ENCODE assay signal across 2 cellular contexts in genomic region chr18:32301976-32302743, GRCh38.
A peak's percentile ranks its signal among the peaks of the same experiment; 100 is the strongest.
TF ChIP-seq lines count a peak whose summit lies in the region.

No MANE protein-coding gene starts in this region.

TF ChIP-seq in SK-N-SH, 30 proteins besides CTCF, POLR2A, EP300 and RAD21 (continued from another document and continues in another):
- TF ChIP-seq, protein P1, sequence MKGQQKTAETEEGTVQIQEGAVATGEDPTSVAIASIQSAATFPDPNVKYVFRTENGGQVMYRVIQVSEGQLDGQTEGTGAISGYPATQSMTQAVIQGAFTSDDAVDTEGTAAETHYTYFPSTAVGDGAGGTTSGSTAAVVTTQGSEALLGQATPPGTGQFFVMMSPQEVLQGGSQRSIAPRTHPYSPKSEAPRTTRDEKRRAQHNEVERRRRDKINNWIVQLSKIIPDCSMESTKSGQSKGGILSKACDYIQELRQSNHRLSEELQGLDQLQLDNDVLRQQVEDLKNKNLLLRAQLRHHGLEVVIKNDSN (IDR thresholded peaks at IDR 0.05; ENCODE audit: borderline replicate concordance, low read depth): no peak
- TF ChIP-seq CHD2 (IDR thresholded peaks at IDR 0.05; ENCODE audit: low read length, partially characterized antibody): peak; percentile 53
- no peak; the same call in 1 of the 2 replicates for TF ChIP-seq TAF1 (IDR thresholded peaks at IDR 0.05; ENCODE audit: borderline replicate concordance, low read depth, low read length)
- no peak for TF ChIP-seq YY1 (IDR thresholded peaks at IDR 0.05; ENCODE audit: low read depth)
- TF ChIP-seq TCF12 (IDR thresholded peaks at IDR 0.05): peak; percentile 89
- TF ChIP-seq NFIC (IDR thresholded peaks at IDR 0.05; ENCODE audit: borderline replicate concordance): 0 out of 2 replicates have a peak, but pooled peaks have one; percentile 30
- TF ChIP-seq GATA2 (CRISPR knock-in tag; IDR thresholded peaks at IDR 0.05): peak; percentile 72
- TF ChIP-seq RXRA (IDR thresholded peaks at IDR 0.05; ENCODE audit: borderline replicate concordance, low read depth): no peak
- peak; percentile 97 for TF ChIP-seq MEF2A (IDR thresholded peaks at IDR 0.05; ENCODE audit: borderline replicate concordance, low read depth)
- TF ChIP-seq, protein P2, sequence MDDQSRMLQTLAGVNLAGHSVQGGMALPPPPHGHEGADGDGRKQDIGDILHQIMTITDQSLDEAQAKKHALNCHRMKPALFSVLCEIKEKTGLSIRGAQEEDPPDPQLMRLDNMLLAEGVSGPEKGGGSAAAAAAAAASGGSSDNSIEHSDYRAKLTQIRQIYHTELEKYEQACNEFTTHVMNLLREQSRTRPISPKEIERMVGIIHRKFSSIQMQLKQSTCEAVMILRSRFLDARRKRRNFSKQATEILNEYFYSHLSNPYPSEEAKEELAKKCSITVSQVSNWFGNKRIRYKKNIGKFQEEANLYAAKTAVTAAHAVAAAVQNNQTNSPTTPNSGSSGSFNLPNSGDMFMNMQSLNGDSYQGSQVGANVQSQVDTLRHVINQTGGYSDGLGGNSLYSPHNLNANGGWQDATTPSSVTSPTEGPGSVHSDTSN (IDR thresholded peaks at IDR 0.05): peak; percentile 72
- TF ChIP-seq FOXJ3 (CRISPR knock-in tag; IDR thresholded peaks at IDR 0.05): no peak
- TF ChIP-seq SMC3 (IDR thresholded peaks at IDR 0.05; ENCODE audit: low read depth, low read length): no peak
- no peak for TF ChIP-seq NRF1 (IDR thresholded peaks at IDR 0.05; ENCODE audit: low read depth, low read length)
- TF ChIP-seq SIN3A (IDR thresholded peaks at IDR 0.05; ENCODE audit: borderline replicate concordance, low read depth, low read length): no peak
- TF ChIP-seq GABPA (IDR thresholded peaks at IDR 0.05; ENCODE audit: low read depth): no peak
- TF ChIP-seq FOSL2 (IDR thresholded peaks at IDR 0.05; ENCODE audit: borderline replicate concordance, low read depth): peak; percentile 80; the same call in 1 of the 2 replicates
- TF ChIP-seq MAX (IDR thresholded peaks at IDR 0.05; ENCODE audit: low read depth): 0 out of 2 replicates have a peak, but pooled peaks have one; percentile 24
- peak; percentile 69 for TF ChIP-seq JUND (IDR thresholded peaks at IDR 0.05)
- TF ChIP-seq, protein P3, sequence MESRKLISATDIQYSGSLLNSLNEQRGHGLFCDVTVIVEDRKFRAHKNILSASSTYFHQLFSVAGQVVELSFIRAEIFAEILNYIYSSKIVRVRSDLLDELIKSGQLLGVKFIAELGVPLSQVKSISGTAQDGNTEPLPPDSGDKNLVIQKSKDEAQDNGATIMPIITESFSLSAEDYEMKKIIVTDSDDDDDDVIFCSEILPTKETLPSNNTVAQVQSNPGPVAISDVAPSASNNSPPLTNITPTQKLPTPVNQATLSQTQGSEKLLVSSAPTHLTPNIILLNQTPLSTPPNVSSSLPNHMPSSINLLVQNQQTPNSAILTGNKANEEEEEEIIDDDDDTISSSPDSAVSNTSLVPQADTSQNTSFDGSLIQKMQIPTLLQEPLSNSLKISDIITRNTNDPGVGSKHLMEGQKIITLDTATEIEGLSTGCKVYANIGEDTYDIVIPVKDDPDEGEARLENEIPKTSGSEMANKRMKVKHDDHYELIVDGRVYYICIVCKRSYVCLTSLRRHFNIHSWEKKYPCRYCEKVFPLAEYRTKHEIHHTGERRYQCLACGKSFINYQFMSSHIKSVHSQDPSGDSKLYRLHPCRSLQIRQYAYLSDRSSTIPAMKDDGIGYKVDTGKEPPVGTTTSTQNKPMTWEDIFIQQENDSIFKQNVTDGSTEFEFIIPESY (IDR thresholded peaks at IDR 0.05; ENCODE audit: borderline replicate concordance, low read depth): no peak
- TF ChIP-seq, protein P4, sequence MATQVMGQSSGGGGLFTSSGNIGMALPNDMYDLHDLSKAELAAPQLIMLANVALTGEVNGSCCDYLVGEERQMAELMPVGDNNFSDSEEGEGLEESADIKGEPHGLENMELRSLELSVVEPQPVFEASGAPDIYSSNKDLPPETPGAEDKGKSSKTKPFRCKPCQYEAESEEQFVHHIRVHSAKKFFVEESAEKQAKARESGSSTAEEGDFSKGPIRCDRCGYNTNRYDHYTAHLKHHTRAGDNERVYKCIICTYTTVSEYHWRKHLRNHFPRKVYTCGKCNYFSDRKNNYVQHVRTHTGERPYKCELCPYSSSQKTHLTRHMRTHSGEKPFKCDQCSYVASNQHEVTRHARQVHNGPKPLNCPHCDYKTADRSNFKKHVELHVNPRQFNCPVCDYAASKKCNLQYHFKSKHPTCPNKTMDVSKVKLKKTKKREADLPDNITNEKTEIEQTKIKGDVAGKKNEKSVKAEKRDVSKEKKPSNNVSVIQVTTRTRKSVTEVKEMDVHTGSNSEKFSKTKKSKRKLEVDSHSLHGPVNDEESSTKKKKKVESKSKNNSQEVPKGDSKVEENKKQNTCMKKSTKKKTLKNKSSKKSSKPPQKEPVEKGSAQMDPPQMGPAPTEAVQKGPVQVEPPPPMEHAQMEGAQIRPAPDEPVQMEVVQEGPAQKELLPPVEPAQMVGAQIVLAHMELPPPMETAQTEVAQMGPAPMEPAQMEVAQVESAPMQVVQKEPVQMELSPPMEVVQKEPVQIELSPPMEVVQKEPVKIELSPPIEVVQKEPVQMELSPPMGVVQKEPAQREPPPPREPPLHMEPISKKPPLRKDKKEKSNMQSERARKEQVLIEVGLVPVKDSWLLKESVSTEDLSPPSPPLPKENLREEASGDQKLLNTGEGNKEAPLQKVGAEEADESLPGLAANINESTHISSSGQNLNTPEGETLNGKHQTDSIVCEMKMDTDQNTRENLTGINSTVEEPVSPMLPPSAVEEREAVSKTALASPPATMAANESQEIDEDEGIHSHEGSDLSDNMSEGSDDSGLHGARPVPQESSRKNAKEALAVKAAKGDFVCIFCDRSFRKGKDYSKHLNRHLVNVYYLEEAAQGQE (IDR thresholded peaks at IDR 0.05; ENCODE audit: low read depth, low read length): no peak
- TF ChIP-seq, protein P5, sequence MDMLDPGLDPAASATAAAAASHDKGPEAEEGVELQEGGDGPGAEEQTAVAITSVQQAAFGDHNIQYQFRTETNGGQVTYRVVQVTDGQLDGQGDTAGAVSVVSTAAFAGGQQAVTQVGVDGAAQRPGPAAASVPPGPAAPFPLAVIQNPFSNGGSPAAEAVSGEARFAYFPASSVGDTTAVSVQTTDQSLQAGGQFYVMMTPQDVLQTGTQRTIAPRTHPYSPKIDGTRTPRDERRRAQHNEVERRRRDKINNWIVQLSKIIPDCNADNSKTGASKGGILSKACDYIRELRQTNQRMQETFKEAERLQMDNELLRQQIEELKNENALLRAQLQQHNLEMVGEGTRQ (IDR thresholded peaks at IDR 0.05; ENCODE audit: borderline replicate concordance, low read depth, low read length): no peak
- TF ChIP-seq RCOR1 (IDR thresholded peaks at IDR 0.05; ENCODE audit: low read length): 0 out of 2 replicates have a peak, but pooled peaks have one; percentile 35
- TF ChIP-seq POLR2AphosphoS5 (IDR thresholded peaks at IDR 0.05; ENCODE audit: low read depth, low read length): peak; percentile 63; the same call in 1 of the 2 replicates
- TF ChIP-seq RFX5 (IDR thresholded peaks at IDR 0.05; ENCODE audit: low read length): no peak
- TF ChIP-seq ELF1 (IDR thresholded peaks at IDR 0.05): no peak

TF ChIP-seq in HepG2, 621 proteins besides CTCF, POLR2A, EP300 and RAD21:
- TF ChIP-seq, protein P6, sequence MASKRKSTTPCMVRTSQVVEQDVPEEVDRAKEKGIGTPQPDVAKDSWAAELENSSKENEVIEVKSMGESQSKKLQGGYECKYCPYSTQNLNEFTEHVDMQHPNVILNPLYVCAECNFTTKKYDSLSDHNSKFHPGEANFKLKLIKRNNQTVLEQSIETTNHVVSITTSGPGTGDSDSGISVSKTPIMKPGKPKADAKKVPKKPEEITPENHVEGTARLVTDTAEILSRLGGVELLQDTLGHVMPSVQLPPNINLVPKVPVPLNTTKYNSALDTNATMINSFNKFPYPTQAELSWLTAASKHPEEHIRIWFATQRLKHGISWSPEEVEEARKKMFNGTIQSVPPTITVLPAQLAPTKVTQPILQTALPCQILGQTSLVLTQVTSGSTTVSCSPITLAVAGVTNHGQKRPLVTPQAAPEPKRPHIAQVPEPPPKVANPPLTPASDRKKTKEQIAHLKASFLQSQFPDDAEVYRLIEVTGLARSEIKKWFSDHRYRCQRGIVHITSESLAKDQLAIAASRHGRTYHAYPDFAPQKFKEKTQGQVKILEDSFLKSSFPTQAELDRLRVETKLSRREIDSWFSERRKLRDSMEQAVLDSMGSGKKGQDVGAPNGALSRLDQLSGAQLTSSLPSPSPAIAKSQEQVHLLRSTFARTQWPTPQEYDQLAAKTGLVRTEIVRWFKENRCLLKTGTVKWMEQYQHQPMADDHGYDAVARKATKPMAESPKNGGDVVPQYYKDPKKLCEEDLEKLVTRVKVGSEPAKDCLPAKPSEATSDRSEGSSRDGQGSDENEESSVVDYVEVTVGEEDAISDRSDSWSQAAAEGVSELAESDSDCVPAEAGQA (IDR thresholded peaks at IDR 0.05; ENCODE audit: low read depth): no peak
- TF ChIP-seq, protein P6 (CRISPR knock-in tag; IDR thresholded peaks at IDR 0.05; ENCODE audit: borderline replicate concordance): no peak
- peak; percentile 16; the same call in 1 of the 2 replicates for TF ChIP-seq NFE2 (CRISPR knock-in tag; IDR thresholded peaks at IDR 0.05)
TF ChIP-seq in HepG2: peak in this region for 1.
